1 cellular context compared by ENCODE assay signal in genomic region chr1:93082313-93082712, GRCh38.
TF ChIP-seq lines count a peak whose summit lies in the region.

No MANE protein-coding gene starts in this region.

TF ChIP-seq in K562, 482 proteins besides CTCF, POLR2A, EP300 and RAD21:
- TF ChIP-seq ZNF121 (CRISPR knock-in tag; conservative IDR thresholded peaks at IDR 0.05), result peak; percentile 83
- TF ChIP-seq POU5F1 (IDR thresholded peaks at IDR 0.05; ENCODE audit: borderline replicate concordance, low read depth, low read length, partially characterized antibody), result no peak
- TF ChIP-seq CHD4 (IDR thresholded peaks at IDR 0.05; ENCODE audit: insufficient read depth, insufficient replicate concordance, low read depth, low read length, poor library complexity, severe bottlenecking), result no peak
- TF ChIP-seq STAT5B (CRISPR knock-in tag; IDR thresholded peaks at IDR 0.05), result no peak
- no peak for TF ChIP-seq NR2C1 (IDR thresholded peaks at IDR 0.05)
- no peak for TF ChIP-seq NR2C1 (tag; IDR thresholded peaks at IDR 0.05)
- TF ChIP-seq MGA (IDR thresholded peaks at IDR 0.05), result no peak
